ENCODE assay signal across 14 cellular contexts in genomic region chr3:45381168-45381852, GRCh38. TPM values are rescaled to one million over a fixed set of nuclear protein-coding genes. Genes with fewer than 3 reads are reported as not detected.
A peak's percentile ranks its signal among the peaks of the same experiment; 100 is the strongest.
DNase-seq lines count a peak whose midpoint lies in the region; ATAC-seq and TF ChIP-seq lines count a peak whose summit lies in the region.
"Had no signal": no experiment of that assay in that cellular context is flagged by ENCODE, and none has a peak within 500 bp of the region (broad histone marks: within the 10 kb centered on the region; RNA-seq: fewer than 3 reads in every experiment).

No MANE protein-coding gene starts in this region.

- H3K14ac ChIP-seq in neuronal stem cell (ENCODE audit: low read length), result no peak overlapping the region

- H3K4me3 ChIP-seq in cardiac muscle cell, result no peak overlapping the region
- H3K4me3 ChIP-seq in neuronal stem cell (ENCODE audit: low read length in 2 of 2), result no peak overlapping the region
- H3K4me3 ChIP-seq: dorsolateral prefrontal cortex, heart right ventricle had no signal

- H3K4me1 Mint-ChIP-seq in brain, result peaks cover 16% of the 10 kb centered on the region

- no peak overlapping the region for H2BK12ac ChIP-seq in neuronal stem cell (ENCODE audit: low read length)

- H3K9me3 ChIP-seq in cardiac muscle cell (ENCODE audit: low read depth), result no peaks in the 10 kb centered on the region
- no peaks in the 10 kb centered on the region for H3K9me3 ChIP-seq in neuronal stem cell (replicated peaks in 1 of 2; ENCODE audit: control insufficient read depth in 2 of 2, insufficient read depth in 1 of 2, low read depth in 1 of 2, low read length in 2 of 2)

- peak overlapping the region in 3 of 5 experiments; percentile 48 to 91 (median 84) for H3K27ac Mint-ChIP-seq in brain
- H3K27ac Mint-ChIP-seq: CD4-positive, alpha-beta memory T cell; IgD-negative memory B cell; mesothelial cell of epicardium had no signal

- H3K4me1 ChIP-seq in cardiac muscle cell (ENCODE audit: low read depth) (peaks cover 8% of the 10 kb centered on the region), neuronal stem cell (ENCODE audit: control insufficient read depth in 2 of 2, insufficient read depth in 1 of 2, low read depth in 1 of 2, low read length in 2 of 2) (no peaks in the 10 kb centered on the region)
- H3K4me1 ChIP-seq: heart right ventricle had no signal

- no peak for TF ChIP-seq CTCF in cardiac muscle cell (IDR thresholded peaks at IDR 0.05; ENCODE audit: low read depth, low read length)
- TF ChIP-seq CTCF in brain (conservative IDR thresholded peaks at IDR 0.05), result no peak

- H2BK15ac ChIP-seq in neuronal stem cell (ENCODE audit: low read length), result no peak overlapping the region

- H3K27me3 ChIP-seq in cardiac muscle cell (peaks cover 3% of the 10 kb centered on the region), neuronal stem cell (ENCODE audit: control insufficient read depth in 3 of 3, insufficient read depth in 3 of 3, low read depth in 1 of 3, low read length in 3 of 3) (peaks cover 0 to 9% (median 0%) of the 10 kb centered on the region in 3 experiments)
- H3K27me3 ChIP-seq: dorsolateral prefrontal cortex, heart right ventricle had no signal

- H3K23ac ChIP-seq in neuronal stem cell (ENCODE audit: low read depth, low read length, poor library complexity), result no peak overlapping the region

- H3K36me3 ChIP-seq in cardiac muscle cell (no peaks in the 10 kb centered on the region), neuronal stem cell (replicated peaks in 1 of 2; ENCODE audit: control insufficient read depth in 2 of 2, insufficient read depth in 2 of 2, low read length in 2 of 2) (no peaks in the 10 kb centered on the region)
- H3K36me3 ChIP-seq: heart right ventricle had no signal

- H3K27me3 Mint-ChIP-seq in brain, result peaks cover 5% of the 10 kb centered on the region

- in situ Hi-C loops in G401 (cut with HindIII; ENCODE audit: low sequenced_read_pairs), result no loop called here

- no peak overlapping the region for H4K91ac ChIP-seq in neuronal stem cell (ENCODE audit: low read depth, low read length, poor library complexity)

- H2AK5ac ChIP-seq in neuronal stem cell (ENCODE audit: low read depth, low read length), result no peak overlapping the region

- no peak overlapping the region for H3K4me3 Mint-ChIP-seq in brain
- H3K4me3 Mint-ChIP-seq: CD4-positive, alpha-beta memory T cell; IgD-negative memory B cell; mesothelial cell of epicardium had no signal

- H2BK5ac ChIP-seq in neuronal stem cell (ENCODE audit: low read length), result no peak overlapping the region

- H3K79me1 ChIP-seq in neuronal stem cell (ENCODE audit: low read depth, low read length), result no peaks in the 10 kb centered on the region

- H3K4ac ChIP-seq in neuronal stem cell (ENCODE audit: low read length), result no peak overlapping the region

- H4K8ac ChIP-seq in neuronal stem cell (ENCODE audit: low read depth, low read length), result no peak overlapping the region

- peak; percentile 12 to 34 for DNase-seq in cardiac muscle cell (ENCODE audit: low read depth in 1 of 2, low spot score in 1 of 2)
- DNase-seq in cardiac septum (ENCODE audit: low spot score), result no peak
- DNase-seq in NCI-H2196 treated with DMSO at 0.1 percent for 48 hours (lab: John Stamatoyannopoulos, UW; ENCODE audit: unreplicated experiment), result peak; percentile 6
- DNase-seq in neuronal stem cell (ENCODE audit: low spot score), result no peak
- DNase-seq in G401 (ENCODE audit: low spot score), result no peak
- no peak for DNase-seq in mesenteric fat pad (ENCODE audit: low spot score)
- DNase-seq: activated effector memory CD4-positive, alpha-beta T cell treated with Interleukin-2 at 50 U/mL for 16 hours; CD4-positive, alpha-beta memory T cell; dorsolateral prefrontal cortex had no signal

- H3K9me3 Mint-ChIP-seq in brain, result peaks cover 6 to 35% (median 14%) of the 10 kb centered on the region in 5 experiments

- ATAC-seq in HG02884 (IDR thresholded peaks at IDR 0.05; ENCODE audit: unreplicated experiment), result no peak

- no peak overlapping the region for H3K9ac ChIP-seq in neuronal stem cell (ENCODE audit: low read depth, low read length, poor library complexity)

- intact Hi-C loops in cardiac septum (cut with DNase I), result no loop called here

- no peak overlapping the region for H2BK120ac ChIP-seq in neuronal stem cell (ENCODE audit: low read depth, low read length)

- no peak overlapping the region for H3K4me2 ChIP-seq in neuronal stem cell (ENCODE audit: insufficient read depth, low read length, poor library complexity, severe bottlenecking)

- H3K27ac ChIP-seq in cardiac muscle cell (peak overlapping the region; percentile 2), neuronal stem cell (replicated peaks; ENCODE audit: low read length) (no peak overlapping the region)
- H3K27ac ChIP-seq: dorsolateral prefrontal cortex, heart right ventricle had no signal

- H3K18ac ChIP-seq in neuronal stem cell (ENCODE audit: low read length), result no peak overlapping the region

- H3K36me3 Mint-ChIP-seq in brain, result no peaks in the 10 kb centered on the region
- H3K36me3 Mint-ChIP-seq: mesothelial cell of epicardium had no signal

- WGBS in neuronal stem cell (ENCODE audit: extremely low coverage in 2 of 2, insufficient read length in 2 of 2, insufficient replicate concordance in 1 of 2), 2 donors, result no CpG with 5 or more reads among the region's 8 CpGs

- peak overlapping the region; percentile 58 for H2AFZ ChIP-seq in neuronal stem cell (ENCODE audit: low read length)

RNA-seq across cellular contexts. Expression of gene LARS2, which starts 7.1 kb away (rescaled TPM):
- total RNA-seq in cardiac muscle cell, result 39.7 and 41.9 TPM in 2 replicates
- 28.8 and 31.7 TPM in 2 replicates for polyA plus RNA-seq in cardiac muscle cell
- total RNA-seq in cardiac septum, result 14.1 TPM
- polyA plus RNA-seq in brain (ENCODE audit: insufficient read depth, low read depth, low replicate concordance), result 13.1 TPM
- polyA plus RNA-seq in neuronal stem cell (2013, experiment 1 of 2), result 10.9 TPM
- polyA plus RNA-seq in neuronal stem cell (2013, experiment 2 of 2), result 10.7 TPM
- 18.5 and 22.6 TPM in 2 replicates for total RNA-seq in G401 (2014; rRNA removed; shearing (Covaris generic))
- 13.0 TPM for total RNA-seq in mesenteric fat pad

Comparison
In these comparisons a context has a peak if more than half of its experiments do, and no peak if none do; other contexts are left out.
1. DNase-seq: peak in cardiac muscle cell (2 of 2) and NCI-H2196 treated with DMSO at 0.1 percent for 48 hours (single experiment); none in cardiac septum (single experiment), neuronal stem cell (single experiment), G401 (single experiment) and mesenteric fat pad (single experiment).